In genomic region chr17:72501404-72502110, GRCh38 we compare ENCODE assay signal across 12 cellular contexts.
A peak's percentile ranks its signal among the peaks of the same experiment; 100 is the strongest.
DNase-seq lines count a peak whose midpoint lies in the region; TF ChIP-seq lines count a peak whose summit lies in the region.
"Had no signal": no experiment of that assay in that cellular context is flagged by ENCODE, and none has a peak within 500 bp of the region (broad histone marks: within the 10 kb centered on the region; RNA-seq: fewer than 3 reads in every experiment).

No MANE protein-coding gene starts in this region.

- no peaks in the 10 kb centered on the region for H3K9me3 ChIP-seq in fibroblast of lung (ENCODE audit: control insufficient read depth, insufficient read depth, low read depth, low read length)

- no peak overlapping the region for H3K4me3 Mint-ChIP-seq in T-helper 2 cell treated with Interferon-gamma antibody and Interleukin-4, amounts not matched to agents 5 μg/mL and 100 μg/mL, for 36 hours

- H4K20me1 ChIP-seq in fibroblast of lung (ENCODE audit: control insufficient read depth, extremely low read depth, insufficient read depth, low read length) = no peaks in the 10 kb centered on the region

- no peak overlapping the region for H3K4me3 ChIP-seq in fibroblast of lung (replicated peaks in 1 of 4; ENCODE audit: control extremely low read depth in 1 of 4, insufficient read depth in 1 of 4, low read depth in 3 of 4, low read length in 4 of 4)

- peaks cover 4% of the 10 kb centered on the region for H3K4me1 ChIP-seq in fibroblast of lung (ENCODE audit: control insufficient read depth, extremely low read depth, insufficient read depth, low read length)

- H3K4me1 Mint-ChIP-seq in T-helper 2 cell treated with Interferon-gamma antibody and Interleukin-4, amounts not matched to agents 5 μg/mL and 100 μg/mL, for 36 hours (ENCODE audit: low read depth) = peaks cover 3% of the 10 kb centered on the region

- H3K27me3 ChIP-seq in fibroblast of lung (ENCODE audit: control insufficient read depth, insufficient read depth, low read length) = no peaks in the 10 kb centered on the region

- no peak overlapping the region for H3K9ac ChIP-seq in fibroblast of lung (ENCODE audit: insufficient read depth, low read length)

- H2AFZ ChIP-seq in fibroblast of lung (ENCODE audit: low read length) = no peak overlapping the region

- peak overlapping the region; percentile 25 for H3K4me2 ChIP-seq in fibroblast of lung (ENCODE audit: extremely low read depth, insufficient read depth, low read length)

- H3K27ac ChIP-seq in C4-2B = peak overlapping the region; percentile 86
- no peak overlapping the region for H3K27ac ChIP-seq in fibroblast of lung (ENCODE audit: insufficient read depth, low read length)
- H3K27ac ChIP-seq: WERI-Rb-1 had no signal

- no peaks in the 10 kb centered on the region for H3K9me3 Mint-ChIP-seq in T-helper 2 cell treated with Interferon-gamma antibody and Interleukin-4, amounts not matched to agents 5 μg/mL and 100 μg/mL, for 36 hours

- H3K27me3 Mint-ChIP-seq in T-helper 2 cell treated with Interferon-gamma antibody and Interleukin-4, amounts not matched to agents 5 μg/mL and 100 μg/mL, for 36 hours (ENCODE audit: low read depth) = no peaks in the 10 kb centered on the region

- no peak overlapping the region for H3K27ac Mint-ChIP-seq in T-helper 2 cell treated with Interferon-gamma antibody and Interleukin-4, amounts not matched to agents 5 μg/mL and 100 μg/mL, for 36 hours

- no peaks in the 10 kb centered on the region for H3K36me3 ChIP-seq in fibroblast of lung (ENCODE audit: control insufficient read depth, insufficient read depth, low read length)
- H3K36me3 ChIP-seq: WERI-Rb-1 had no signal

- DNase-seq in NCI-H774 (lab: John Stamatoyannopoulos, UW) (peak; percentile 39), fibroblast of lung (ENCODE audit: low read depth in 2 of 2) (peak in 1 of 2 donors; percentile 20), nucleus accumbens (lab: John Stamatoyannopoulos, UW) (peak in 37 of 56 donors; percentile 15 to 72 (median 38)), NCI-H187 treated with DMSO at 0.1 percent for 48 hours (lab: John Stamatoyannopoulos, UW) (no peak), D341Med (ENCODE audit: low spot score) (no peak)
- no peak for DNase-seq in T-helper 2 cell treated with Interferon-gamma antibody and Interleukin-4, amounts not matched to agents 5 μg/mL and 100 μg/mL, for 36 hours (ENCODE audit: low spot score)
- DNase-seq in stimulated activated CD4-positive, alpha-beta T cell treated with anti-CD3 and anti-CD28 coated beads, Interleukin-1b, Interleukin-23, amount 100 ng/mL, for 48 hours = no peak
- DNase-seq: central memory CD4-positive, alpha-beta T cell; GF-D8; NCI-H1417 treated with DMSO at 0.1 percent for 48 hours; WERI-Rb-1 had no signal

- no peaks in the 10 kb centered on the region for H3K79me2 ChIP-seq in fibroblast of lung (ENCODE audit: control insufficient read depth, insufficient read depth, low read length)

- TF ChIP-seq CTCF in C4-2B (conservative IDR thresholded peaks at IDR 0.05) = no peak
- TF ChIP-seq CTCF in fibroblast of lung (conservative IDR thresholded peaks at IDR 0.05 in 1 of 2, IDR thresholded peaks at IDR 0.05 in 1 of 2; ENCODE audit: low read depth in 1 of 2, low read length in 2 of 2) = no peak

- H3K36me3 Mint-ChIP-seq in T-helper 2 cell treated with Interferon-gamma antibody and Interleukin-4, amounts not matched to agents 5 μg/mL and 100 μg/mL, for 36 hours (ENCODE audit: low read depth) = no peaks in the 10 kb centered on the region

Comparison
In these comparisons a context has a peak if more than half of its experiments do, and no peak if none do; other contexts are left out.
1. DNase-seq: peak in NCI-H774 (single experiment) and nucleus accumbens (37 of 56); none in NCI-H187 treated with DMSO at 0.1 percent for 48 hours (single experiment), T-helper 2 cell treated with Interferon-gamma antibody and Interleukin-4, amounts not matched to agents 5 μg/mL and 100 μg/mL, for 36 hours (single experiment), stimulated activated CD4-positive, alpha-beta T cell treated with anti-CD3 and anti-CD28 coated beads, Interleukin-1b, Interleukin-23, amount 100 ng/mL, for 48 hours (single experiment) and D341Med (single experiment).